ENCODE assay signal across 15 cellular contexts in genomic region chr2:10889741-10890215, GRCh38. TPM values are rescaled to one million over a fixed set of nuclear protein-coding genes. Genes with fewer than 3 reads are reported as not detected.
A peak's percentile ranks its signal among the peaks of the same experiment; 100 is the strongest.
DNase-seq lines count a peak whose midpoint lies in the region; FAIRE-seq and TF ChIP-seq lines count a peak whose summit lies in the region.
"Had no signal": no experiment of that assay in that cellular context is flagged by ENCODE, and none has a peak within 500 bp of the region (broad histone marks: within the 10 kb centered on the region; RNA-seq: fewer than 3 reads in every experiment).

No MANE protein-coding gene starts in this region.

- no peak overlapping the region for H2AFZ ChIP-seq in SK-N-SH (ENCODE audit: low read depth)

- 32% methylated on average over 7 of the region's 9 CpGs for WGBS in SK-N-SH (ENCODE audit: low lambda C conversion rate)
- WGBS in testis, 2 donors, result 70 to 90% methylated on average over 5 to 9 of the region's 9 CpGs

- FAIRE-seq in GM12891 (lab: Jason Lieb, UNC), result no peak
- FAIRE-seq: A204.1 had no signal

- H3K79me2 ChIP-seq in SK-N-SH (ENCODE audit: insufficient read depth), result no peaks in the 10 kb centered on the region

- no peaks in the 10 kb centered on the region for H3K36me3 ChIP-seq in SK-N-SH (replicated peaks in 1 of 2; ENCODE audit: control insufficient read depth in 1 of 2, insufficient read depth in 2 of 2, low read length in 1 of 2)
- no peaks in the 10 kb centered on the region for H3K36me3 ChIP-seq in testis (ENCODE audit: low read depth, missing control alignments)
- H3K36me3 ChIP-seq: thoracic aorta had no signal

- H3K9ac ChIP-seq in SK-N-SH, result no peak overlapping the region

- H3K27me3 ChIP-seq in SK-N-SH (ENCODE audit: insufficient read depth) (peaks cover 13% of the 10 kb centered on the region; the same call in 1 of the 2 replicates), testis (no peaks in the 10 kb centered on the region)

- TF ChIP-seq CTCF in SK-N-SH (IDR thresholded peaks at IDR 0.05) (no peak), testis (IDR thresholded peaks at IDR 0.05) (no peak)

- H3K4me3 Mint-ChIP-seq in activated T-cell treated with anti-CD3 and anti-CD28 coated beads, Interleukin-2, amount 50 U/mL, for 24 hours, result no peak overlapping the region
- H3K4me3 Mint-ChIP-seq: activated T-cell treated with anti-CD3 and anti-CD28 coated beads, Interleukin-2, amount 50 U/mL, for 72 hours; dendritic cell treated with granulocyte-macrophage colony-stimulating factor and Interleukin-4, amounts not matched to agents 40 ng/mL and 50 ng/mL, for 4 days had no signal

- H3F3A ChIP-seq in SK-N-SH (replicated peaks; ENCODE audit: insufficient read depth), result no peaks in the 10 kb centered on the region

- H3K9me3 Mint-ChIP-seq in activated T-cell treated with anti-CD3 and anti-CD28 coated beads, Interleukin-2, amount 50 U/mL, for 24 hours, result no peaks in the 10 kb centered on the region
- H3K9me3 Mint-ChIP-seq: activated T-cell treated with anti-CD3 and anti-CD28 coated beads, Interleukin-2, amount 50 U/mL, for 72 hours; dendritic cell treated with granulocyte-macrophage colony-stimulating factor and Interleukin-4, amounts not matched to agents 40 ng/mL and 50 ng/mL, for 4 days had no signal

- CTCF ChIA-PET in SK-N-SH (lab: Yijun Ruan, JAX), result interaction anchor here (1.0 to 3.0 kb wide), 11 partner anchors 9 to 243 kb away, joined by 3 to 10 read pairs (median 7); no protein-coding TSS in a partner anchor

- TF ChIP-seq POLR2A in GM12891 (IDR thresholded peaks at IDR 0.05; ENCODE audit: low read depth, low read length), result no peak
- TF ChIP-seq POLR2A in testis (IDR thresholded peaks at IDR 0.05), result no peak

- POLR2A ChIA-PET in SK-N-SH (lab: Yijun Ruan, JAX), result interaction anchor here (1.1 kb wide), 1 partner anchor 21 kb away, joined by 4 read pairs; no protein-coding TSS in a partner anchor

- intact Hi-C loops in posterior vena cava (cut with DNase I) (no loop called here), testis (cut with DNase I; ENCODE audit: low total_unique reads) (no loop called here)

- no peak overlapping the region for H3K4me2 ChIP-seq in SK-N-SH

- DNase-seq in NCI-H1417 (lab: John Stamatoyannopoulos, UW), result peak in 2 of 3 experiments; percentile 74 to 85
- DNase-seq in NCI-H1417 treated with DMSO at 0.1 percent for 48 hours (lab: John Stamatoyannopoulos, UW), result no peak
- peak; percentile 97 for DNase-seq in NCI-H2171 (lab: John Stamatoyannopoulos, UW)
- DNase-seq in SK-N-SH, result peak; percentile 70
- DNase-seq in posterior vena cava (ENCODE audit: low spot score), result peak; percentile 60
- no peak for DNase-seq in GM12891 (ENCODE audit: insufficient read length, low spot score)
- no peak for DNase-seq in activated T-cell treated with anti-CD3 and anti-CD28 coated beads, Interleukin-2, amount 50 U/mL, for 24 hours
- DNase-seq in testis, result no peak
- DNase-seq: activated T-cell treated with anti-CD3 and anti-CD28 coated beads, Interleukin-2, amount 50 U/mL, for 72 hours; aorta; Caco-2 had no signal

- TF ChIP-seq EP300 in SK-N-SH (IDR thresholded peaks at IDR 0.05; ENCODE audit: borderline replicate concordance in 1 of 2, low read depth in 1 of 2, low read length in 1 of 2), result no peak

- H3K4me1 Mint-ChIP-seq in activated T-cell treated with anti-CD3 and anti-CD28 coated beads, Interleukin-2, amount 50 U/mL, for 24 hours (ENCODE audit: low read depth), result no peaks in the 10 kb centered on the region

- no peak overlapping the region for H3K4me3 ChIP-seq in SK-N-SH (ENCODE audit: low read depth in 2 of 2, low read length in 1 of 2)
- H3K4me3 ChIP-seq in testis, result no peak overlapping the region
- H3K4me3 ChIP-seq: thoracic aorta had no signal

- no peak overlapping the region for H3K27ac Mint-ChIP-seq in activated T-cell treated with anti-CD3 and anti-CD28 coated beads, Interleukin-2, amount 50 U/mL, for 24 hours
- H3K27ac Mint-ChIP-seq: activated T-cell treated with anti-CD3 and anti-CD28 coated beads, Interleukin-2, amount 50 U/mL, for 72 hours; dendritic cell treated with granulocyte-macrophage colony-stimulating factor and Interleukin-4, amounts not matched to agents 40 ng/mL and 50 ng/mL, for 4 days had no signal

- no peaks in the 10 kb centered on the region for H4K20me1 ChIP-seq in SK-N-SH (ENCODE audit: insufficient read depth)

- no peaks in the 10 kb centered on the region for H3K9me2 ChIP-seq in SK-N-SH

- no peak for TF ChIP-seq RAD21 in SK-N-SH (IDR thresholded peaks at IDR 0.05; ENCODE audit: low read length)

- H3K9me3 ChIP-seq in SK-N-SH (no peaks in the 10 kb centered on the region), testis (no peaks in the 10 kb centered on the region)
- H3K9me3 ChIP-seq: Caco-2, thoracic aorta had no signal

- H3K27me3 Mint-ChIP-seq in activated T-cell treated with anti-CD3 and anti-CD28 coated beads, Interleukin-2, amount 50 U/mL, for 24 hours, result peaks cover 13% of the 10 kb centered on the region

- H3K27ac ChIP-seq in SK-N-SH (ENCODE audit: low read depth in 2 of 2, low read length in 1 of 2) (no peak overlapping the region), testis (no peak overlapping the region)
- H3K27ac ChIP-seq: thoracic aorta had no signal

- peaks cover 10 to 14% of the 10 kb centered on the region in 2 experiments; a peak in 2 of 4 replicates for H3K4me1 ChIP-seq in SK-N-SH (ENCODE audit: control insufficient read depth in 1 of 2, insufficient read depth in 2 of 2, low read depth in 1 of 2, low read length in 1 of 2)
- peaks cover 6% of the 10 kb centered on the region for H3K4me1 ChIP-seq in testis

- no peaks in the 10 kb centered on the region for H3K36me3 Mint-ChIP-seq in activated T-cell treated with anti-CD3 and anti-CD28 coated beads, Interleukin-2, amount 50 U/mL, for 24 hours (ENCODE audit: low read depth)

TF ChIP-seq in SK-N-SH, 30 proteins besides CTCF, POLR2A, EP300 and RAD21 (continues in another document):
- TF ChIP-seq YY1 (IDR thresholded peaks at IDR 0.05; ENCODE audit: low read depth) (no peak), MXI1 (IDR thresholded peaks at IDR 0.05; ENCODE audit: low read depth, low read length) (peak; percentile 75; the same call in 1 of the 2 replicates), FOXJ3 (CRISPR knock-in tag; IDR thresholded peaks at IDR 0.05) (0 out of 2 replicates have a peak, but pooled peaks have one; percentile 28), MAX (IDR thresholded peaks at IDR 0.05; ENCODE audit: low read depth) (peak; percentile 84), JUND (IDR thresholded peaks at IDR 0.05) (no peak), NFIC (IDR thresholded peaks at IDR 0.05; ENCODE audit: borderline replicate concordance) (peak; percentile 64), SMC3 (IDR thresholded peaks at IDR 0.05; ENCODE audit: low read depth, low read length) (no peak), TEAD4 (IDR thresholded peaks at IDR 0.05; ENCODE audit: borderline replicate concordance, insufficient read depth) (no peak)

TF ChIP-seq in GM12891, 5 proteins besides CTCF, POLR2A, EP300 and RAD21:
- no peak for TF ChIP-seq POLR2AphosphoS5 (IDR thresholded peaks at IDR 0.05; ENCODE audit: low read depth, low read length)
- TF ChIP-seq SPI1 (IDR thresholded peaks at IDR 0.05; ENCODE audit: low read depth, low read length), result no peak
- TF ChIP-seq PAX5 (IDR thresholded peaks at IDR 0.05; ENCODE audit: insufficient read depth, low read length, severe bottlenecking), result no peak

RNA-seq across cellular contexts. Expression of gene KCNF1, which starts 22.0 kb away (rescaled TPM):
- polyA plus RNA-seq in SK-N-SH (2012; rRNA removed), result 0.16 and 0.23 TPM in 2 replicates
- 0.06 and 0.17 TPM in 2 replicates for polyA plus RNA-seq in SK-N-SH (2012; cell fraction: cytosol; rRNA removed)
- polyA plus RNA-seq in SK-N-SH (2012; cell fraction: nucleus; rRNA removed), result 0.12 and 0.19 TPM in 2 replicates
- under 1 TPM; 0.19 to 0.29 TPM for total RNA-seq in posterior vena cava
- polyA plus RNA-seq in GM12891 (2012; ENCODE audit: low read depth, missing spikeins), result not detected
- total RNA-seq in testis, result under 1 TPM; 0.19 to 0.63 TPM
- 0.70 TPM for polyA plus RNA-seq in testis (ENCODE audit: insufficient read depth, low read depth, low replicate concordance)
- total RNA-seq: activated T-cell treated with anti-CD3 and anti-CD28 coated beads, Interleukin-2, amount 50 U/mL, for 72 hours; aorta; T-helper 2 cell treated with Interferon-gamma antibody and Interleukin-4, amounts not matched to agents 100 ng/mL and 5 ng/mL, for 36 hours; thoracic aorta had no signal
- polyA plus RNA-seq: aorta had no signal

Comparison
In these comparisons a context has a peak if more than half of its experiments do, and no peak if none do; other contexts are left out.
1. DNase-seq: peak in NCI-H1417 (2 of 3), NCI-H2171 (single experiment), SK-N-SH (single experiment) and posterior vena cava (single experiment); none in NCI-H1417 treated with DMSO at 0.1 percent for 48 hours (single experiment), GM12891 (single experiment), activated T-cell treated with anti-CD3 and anti-CD28 coated beads, Interleukin-2, amount 50 U/mL, for 24 hours (single experiment) and testis (single experiment).